1 cellular context compared by ENCODE assay signal in the genomic region with DNA sequence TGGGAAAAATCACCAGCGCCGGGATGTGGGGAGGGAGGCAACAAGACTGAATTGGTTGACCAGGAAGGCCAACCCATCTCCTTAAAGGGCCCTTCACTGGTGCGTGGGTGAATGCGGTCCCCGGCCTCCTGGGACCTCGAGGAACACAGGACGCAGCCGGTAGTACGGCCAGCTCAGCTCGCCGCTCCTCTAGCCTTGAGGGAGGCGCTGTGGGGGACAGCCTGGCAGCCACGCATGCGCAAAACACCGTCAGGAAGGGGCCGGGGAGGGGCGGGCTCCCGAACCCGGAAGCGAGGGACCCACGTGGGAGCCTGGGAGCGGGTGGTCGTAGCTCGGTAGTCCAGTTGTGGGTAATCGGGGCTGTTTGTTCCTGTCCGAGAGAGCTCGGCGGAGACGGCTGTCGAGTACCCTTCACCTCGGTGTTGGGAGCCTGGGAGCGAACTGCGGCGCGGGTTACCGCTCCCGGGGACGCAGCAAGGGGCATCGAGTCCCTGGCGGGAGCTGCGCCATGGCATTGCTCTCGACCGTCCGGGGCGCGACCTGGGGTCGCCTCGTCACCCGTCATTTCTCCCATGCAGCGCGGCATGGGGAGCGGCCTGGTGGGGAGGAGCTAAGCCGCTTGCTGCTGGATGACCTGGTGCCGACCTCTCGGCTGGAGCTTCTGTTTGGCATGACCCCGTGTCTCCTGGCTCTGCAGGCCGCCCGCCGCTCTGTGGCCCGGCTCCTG.
TF ChIP-seq lines count a peak whose summit lies in the region.

A gene with protein sequence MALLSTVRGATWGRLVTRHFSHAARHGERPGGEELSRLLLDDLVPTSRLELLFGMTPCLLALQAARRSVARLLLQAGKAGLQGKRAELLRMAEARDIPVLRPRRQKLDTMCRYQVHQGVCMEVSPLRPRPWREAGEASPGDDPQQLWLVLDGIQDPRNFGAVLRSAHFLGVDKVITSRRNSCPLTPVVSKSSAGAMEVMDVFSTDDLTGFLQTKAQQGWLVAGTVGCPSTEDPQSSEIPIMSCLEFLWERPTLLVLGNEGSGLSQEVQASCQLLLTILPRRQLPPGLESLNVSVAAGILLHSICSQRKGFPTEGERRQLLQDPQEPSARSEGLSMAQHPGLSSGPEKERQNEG (plus strand): TSS at position 281 of the 727 bp plus-strand sequence. CDS start 228 bp downstream, at position 509.

TF ChIP-seq in K562, 482 proteins besides CTCF, POLR2A, EP300 and RAD21 (continued from another document and continues in another):
- TF ChIP-seq, protein P1, sequence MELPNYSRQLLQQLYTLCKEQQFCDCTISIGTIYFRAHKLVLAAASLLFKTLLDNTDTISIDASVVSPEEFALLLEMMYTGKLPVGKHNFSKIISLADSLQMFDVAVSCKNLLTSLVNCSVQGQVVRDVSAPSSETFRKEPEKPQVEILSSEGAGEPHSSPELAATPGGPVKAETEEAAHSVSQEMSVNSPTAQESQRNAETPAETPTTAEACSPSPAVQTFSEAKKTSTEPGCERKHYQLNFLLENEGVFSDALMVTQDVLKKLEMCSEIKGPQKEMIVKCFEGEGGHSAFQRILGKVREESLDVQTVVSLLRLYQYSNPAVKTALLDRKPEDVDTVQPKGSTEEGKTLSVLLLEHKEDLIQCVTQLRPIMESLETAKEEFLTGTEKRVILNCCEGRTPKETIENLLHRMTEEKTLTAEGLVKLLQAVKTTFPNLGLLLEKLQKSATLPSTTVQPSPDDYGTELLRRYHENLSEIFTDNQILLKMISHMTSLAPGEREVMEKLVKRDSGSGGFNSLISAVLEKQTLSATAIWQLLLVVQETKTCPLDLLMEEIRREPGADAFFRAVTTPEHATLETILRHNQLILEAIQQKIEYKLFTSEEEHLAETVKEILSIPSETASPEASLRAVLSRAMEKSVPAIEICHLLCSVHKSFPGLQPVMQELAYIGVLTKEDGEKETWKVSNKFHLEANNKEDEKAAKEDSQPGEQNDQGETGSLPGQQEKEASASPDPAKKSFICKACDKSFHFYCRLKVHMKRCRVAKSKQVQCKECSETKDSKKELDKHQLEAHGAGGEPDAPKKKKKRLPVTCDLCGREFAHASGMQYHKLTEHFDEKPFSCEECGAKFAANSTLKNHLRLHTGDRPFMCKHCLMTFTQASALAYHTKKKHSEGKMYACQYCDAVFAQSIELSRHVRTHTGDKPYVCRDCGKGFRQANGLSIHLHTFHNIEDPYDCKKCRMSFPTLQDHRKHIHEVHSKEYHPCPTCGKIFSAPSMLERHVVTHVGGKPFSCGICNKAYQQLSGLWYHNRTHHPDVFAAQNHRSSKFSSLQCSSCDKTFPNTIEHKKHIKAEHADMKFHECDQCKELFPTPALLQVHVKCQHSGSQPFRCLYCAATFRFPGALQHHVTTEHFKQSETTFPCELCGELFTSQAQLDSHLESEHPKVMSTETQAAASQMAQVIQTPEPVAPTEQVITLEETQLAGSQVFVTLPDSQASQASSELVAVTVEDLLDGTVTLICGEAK (IDR thresholded peaks at IDR 0.05): peak; percentile 79
- TF ChIP-seq, protein P1 (CRISPR knock-in tag; IDR thresholded peaks at IDR 0.05): no peak
- no peak for TF ChIP-seq SETDB1 (IDR thresholded peaks at IDR 0.05; ENCODE audit: low read length)
- TF ChIP-seq CREB1 (IDR thresholded peaks at IDR 0.05): peak; percentile 64; the same call in 1 of the 2 replicates
- TF ChIP-seq CREB1 (CRISPR knock-in tag; IDR thresholded peaks at IDR 0.05): no peak
- peak; percentile 72; the same call in 1 of the 2 replicates for TF ChIP-seq ZNF395 (CRISPR knock-in tag; IDR thresholded peaks at IDR 0.05)
- peak; percentile 44; the same call in 1 of the 2 replicates for TF ChIP-seq HMG20B (CRISPR knock-in tag; IDR thresholded peaks at IDR 0.05)
- peak; percentile 49 for TF ChIP-seq TOE1 (IDR thresholded peaks at IDR 0.05; ENCODE audit: borderline replicate concordance)
- TF ChIP-seq TOE1 (CRISPR knock-in tag; IDR thresholded peaks at IDR 0.05; ENCODE audit: borderline replicate concordance, low read depth): no peak
- TF ChIP-seq AFF1 (IDR thresholded peaks at IDR 0.05; ENCODE audit: low read depth in 1 of 2, partially characterized antibody in 2 of 2): peak in 1 of 2 experiments; percentile 15
- TF ChIP-seq PTBP1 (IDR thresholded peaks at IDR 0.05; ENCODE audit: low read depth, low read length): peak; percentile 23; the same call in 1 of the 2 replicates
- no peak for TF ChIP-seq ATF1 (CRISPR knock-in tag; IDR thresholded peaks at IDR 0.05)
- TF ChIP-seq ATF1 (tag; IDR thresholded peaks at IDR 0.05): peak; percentile 68
- peak; percentile 51 for TF ChIP-seq PRDM10 (IDR thresholded peaks at IDR 0.05; ENCODE audit: partially characterized antibody)
- TF ChIP-seq HMGN3 (IDR thresholded peaks at IDR 0.05; ENCODE audit: borderline replicate concordance, extremely low read depth, insufficient read length, low read depth, low read length): peak; percentile 92
- TF ChIP-seq CREB3L1 (IDR thresholded peaks at IDR 0.05; ENCODE audit: borderline replicate concordance, low read depth): peak; percentile 79
- no peak for TF ChIP-seq ZBTB5 (IDR thresholded peaks at IDR 0.05)
- peak; percentile 99 for TF ChIP-seq NKRF (IDR thresholded peaks at IDR 0.05; ENCODE audit: borderline replicate concordance)
- TF ChIP-seq NR2C2 (CRISPR knock-in tag; IDR thresholded peaks at IDR 0.05): 0 out of 2 replicates have a peak, but pooled peaks have one; percentile 32
- TF ChIP-seq NR2C2 (tag; IDR thresholded peaks at IDR 0.05): peak; percentile 86
